34 cellular contexts compared by ENCODE assay signal in the genomic region with DNA sequence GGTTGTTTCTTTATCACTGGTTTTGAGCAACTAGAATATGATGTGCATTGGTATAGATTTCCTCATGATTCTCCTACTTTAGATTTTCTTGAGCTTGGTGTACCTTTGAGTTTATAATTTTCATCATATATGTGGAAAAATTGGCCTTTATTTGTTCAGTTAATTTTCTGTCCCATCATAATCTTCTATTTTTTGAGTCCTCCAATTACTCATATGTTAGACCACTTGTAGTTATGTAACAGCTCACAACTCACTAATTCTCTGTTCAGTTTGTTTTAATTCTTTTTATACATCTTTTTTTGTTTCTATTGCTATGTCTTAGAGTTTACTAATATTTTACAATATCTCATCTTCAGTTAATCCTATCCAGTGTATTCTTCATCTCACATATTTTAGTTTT.
"Had no signal": no experiment of that assay in that cellular context is flagged by ENCODE, and none has a peak within 500 bp of the region (broad histone marks: within the 10 kb centered on the region; RNA-seq: fewer than 3 reads in every experiment).

No MANE protein-coding gene starts in this region.

- H3K36me3 ChIP-seq: MG63 had no signal

- H3K4me3 ChIP-seq: MG63 had no signal

- DNase-seq: Karpas-422, Kasumi-1, MG63, MM.1S, MV-4-11, NCI-H1048, NCI-H1092, NCI-H1092 treated with DMSO at 0.1 percent for 48 hours, NCI-H1105, NCI-H1105 treated with DMSO at 0.1 percent for 48 hours, NCI-H1417, NCI-H1417 treated with DMSO at 0.1 percent for 48 hours, NCI-H1436, NCI-H1436 treated with DMSO at 0.1 percent for 48 hours, NCI-H146, NCI-H1694, NCI-H1694 treated with DMSO at 0.1 percent for 48 hours, NCI-H187, NCI-H187 treated with DMSO at 0.1 percent for 48 hours, NCI-H1930, NCI-H2029, NCI-H2029 treated with DMSO at 0.1 percent for 48 hours, NCI-H2081, NCI-H2081 treated with DMSO at 0.1 percent for 48 hours, NCI-H2107, NCI-H2171, NCI-H2171 treated with DMSO at 0.1 percent for 48 hours, NCI-H2227 treated with DMSO at 0.1 percent for 48 hours, NCI-H226, NCI-H345, NCI-H446, NCI-H446 treated with DMSO at 0.1 percent for 48 hours, NCI-H510A, NCI-H510A treated with DMSO at 0.1 percent for 48 hours had no signal
